11 cellular contexts compared by ENCODE assay signal in genomic region chr11:115193931-115194797, GRCh38.
DNase-seq lines count a peak whose midpoint lies in the region; ATAC-seq and TF ChIP-seq lines count a peak whose summit lies in the region.
"Had no signal": no experiment of that assay in that cellular context is flagged by ENCODE, and none has a peak within 500 bp of the region (broad histone marks: within the 10 kb centered on the region; RNA-seq: fewer than 3 reads in every experiment).

No MANE protein-coding gene starts in this region.

- TF ChIP-seq CTCF in left ventricle myocardium inferior (IDR thresholded peaks at IDR 0.05; ENCODE audit: borderline replicate concordance) (no peak), right atrium auricular region (IDR thresholded peaks at IDR 0.05) (no peak), testis (IDR thresholded peaks at IDR 0.05) (no peak)

- H3K9me3 ChIP-seq in left ventricle myocardium inferior (replicated peaks), result no peaks in the 10 kb centered on the region
- H3K9me3 ChIP-seq in right atrium auricular region, result no peaks in the 10 kb centered on the region
- H3K9me3 ChIP-seq in testis, result no peaks in the 10 kb centered on the region
- H3K9me3 ChIP-seq: BLaER1 treated with 17β-estradiol and CSF1 and Interleukin-3, amounts not matched to agents 10 nM and 100 nM; neutrophil had no signal

- H3K4me1 ChIP-seq in left ventricle myocardium inferior, result peaks cover 1% of the 10 kb centered on the region
- H3K4me1 ChIP-seq in right atrium auricular region, result no peaks in the 10 kb centered on the region
- H3K4me1 ChIP-seq in testis, result no peaks in the 10 kb centered on the region
- H3K4me1 ChIP-seq: BLaER1 treated with 17β-estradiol and CSF1 and Interleukin-3, amounts not matched to agents 10 nM and 100 nM had no signal

- peak overlapping the region; percentile 22 for H3K4me3 ChIP-seq in left ventricle myocardium inferior
- H3K4me3 ChIP-seq in right atrium auricular region, result no peak overlapping the region
- H3K4me3 ChIP-seq in testis, result no peak overlapping the region
- H3K4me3 ChIP-seq: BLaER1 treated with 17β-estradiol and CSF1 and Interleukin-3, amounts not matched to agents 10 nM and 100 nM had no signal

- no peak for TF ChIP-seq POLR2A in testis (IDR thresholded peaks at IDR 0.05)

- intact Hi-C loops in left ventricle myocardium inferior (cut with micrococcal nuclease), result no loop called here
- intact Hi-C loops in testis (cut with DNase I; ENCODE audit: low total_unique reads), result no loop called here

- ATAC-seq in HG02852 (IDR thresholded peaks at IDR 0.05; ENCODE audit: unreplicated experiment), result peak; percentile 92

- H3K27me3 ChIP-seq in left ventricle myocardium inferior (ENCODE audit: low read depth), result no peaks in the 10 kb centered on the region
- no peaks in the 10 kb centered on the region for H3K27me3 ChIP-seq in right atrium auricular region
- H3K27me3 ChIP-seq in testis, result no peaks in the 10 kb centered on the region
- H3K27me3 ChIP-seq: BLaER1 treated with 17β-estradiol and CSF1 and Interleukin-3, amounts not matched to agents 10 nM and 100 nM; neutrophil had no signal

- H3K27ac ChIP-seq in left ventricle myocardium inferior (replicated peaks), result peak overlapping the region; percentile 22
- H3K27ac ChIP-seq in right atrium auricular region, result no peak overlapping the region
- peak overlapping the region in 1 of 2 donors; percentile 59 for H3K27ac ChIP-seq in testis
- H3K27ac ChIP-seq: BLaER1 treated with 17β-estradiol and CSF1 and Interleukin-3, amounts not matched to agents 10 nM and 100 nM; neutrophil had no signal

- 77 to 81% methylated on average over 14 of the region's 14 CpGs for WGBS in testis, 2 donors

- H3K36me3 ChIP-seq in left ventricle myocardium inferior, result no peaks in the 10 kb centered on the region
- H3K36me3 ChIP-seq in right atrium auricular region, result no peaks in the 10 kb centered on the region
- H3K36me3 ChIP-seq in testis (ENCODE audit: low read depth, missing control alignments), result no peaks in the 10 kb centered on the region
- H3K36me3 ChIP-seq: BLaER1 treated with 17β-estradiol and CSF1 and Interleukin-3, amounts not matched to agents 10 nM and 100 nM; neutrophil had no signal

- DNase-seq in left ventricle myocardium inferior (no peak), right atrium auricular region (ENCODE audit: low spot score) (no peak), RPMI7951 (ENCODE audit: low read depth) (peak; percentile 57), testis (peak; percentile 63), ureter (ENCODE audit: low spot score) (no peak), cortex of kidney (lab: John Stamatoyannopoulos, UW) (no peak), amygdala (lab: John Stamatoyannopoulos, UW) (no peak)
- DNase-seq: NCI-H774 had no signal

Comparison
In these comparisons a context has a peak if more than half of its experiments do, and no peak if none do; other contexts are left out.
1. DNase-seq: peak in RPMI7951 (single experiment) and testis (single experiment); none in left ventricle myocardium inferior (single experiment), right atrium auricular region (single experiment), ureter (single experiment), cortex of kidney (single experiment) and amygdala (0 of 56).